In genomic region chr6:15654250-15654649, GRCh38 we compare ENCODE assay signal across 27 cellular contexts.
"Had no signal": no experiment of that assay in that cellular context is flagged by ENCODE, and none has a peak within 500 bp of the region (broad histone marks: within the 10 kb centered on the region; RNA-seq: fewer than 3 reads in every experiment).

No MANE protein-coding gene starts in this region.

- H3K9me3 ChIP-seq: ascending aorta, gastroesophageal sphincter, right atrium auricular region had no signal

- H3K4me1 ChIP-seq: ascending aorta had no signal

- H3K27me3 Mint-ChIP-seq: activated naive CD8-positive, alpha-beta T cell treated with anti-CD3 and anti-CD28 coated beads for 36 hours; brain; effector memory CD8-positive, alpha-beta T cell; naive thymus-derived CD8-positive, alpha-beta T cell; stimulated activated memory B cell treated with anti-CD40 and anti-IgM and Interleukin-4, amounts not matched to agents 10 μg/mL and 1 μg/mL and 100 μg/mL, for 72 hours; stimulated activated naive CD8-positive, alpha-beta T cell treated with anti-CD3 and anti-CD28 coated beads, Interleukin-15, amount 100 ng/mL, for 72 hours; type B pancreatic cell had no signal

- H3K4me1 Mint-ChIP-seq: brain had no signal

- H3K27me3 ChIP-seq: ascending aorta, cardiac muscle cell, gastroesophageal sphincter, hepatocyte, right atrium auricular region had no signal

- DNase-seq: activated CD4-positive, alpha-beta T cell treated with anti-CD3 and anti-CD28 coated beads for 4 hours; activated CD4-positive, alpha-beta T cell treated with anti-CD3 and anti-CD28 coated beads, Interleukin-2, amount 50 U/mL, for 4 hours; activated effector memory CD4-positive, alpha-beta T cell treated with Interleukin-2 at 50 U/mL for 16 hours; activated naive CD4-positive, alpha-beta T cell treated with Interleukin-2 at 50 U/mL for 16 hours; activated naive CD8-positive, alpha-beta T cell treated with anti-CD3 and anti-CD28 coated beads for 36 hours; cortex of kidney; effector memory CD8-positive, alpha-beta T cell; left cardiac atrium; naive thymus-derived CD8-positive, alpha-beta T cell; nucleus accumbens; stimulated activated CD4-positive, alpha-beta T cell treated with anti-CD3 and anti-CD28 coated beads, Interleukin-1b, Interleukin-23, amount 100 ng/mL, for 48 hours; stimulated activated CD4-positive, alpha-beta T cell treated with anti-CD3 and anti-CD28 coated beads, Interleukin-4, amount 100 ng/mL, for 4 hours; stimulated activated CD8-positive, alpha-beta memory T cell treated with anti-CD3 and anti-CD28 coated beads, Interleukin-4, amount 100 ng/mL, for 48 hours; stimulated activated naive CD8-positive, alpha-beta T cell treated with anti-CD3 and anti-CD28 coated beads, Interleukin-15, amount 100 ng/mL, for 72 hours; substantia nigra; T-helper 9 cell had no signal

- H2AFZ ChIP-seq: hepatocyte had no signal

- H3K9me3 Mint-ChIP-seq: activated naive CD8-positive, alpha-beta T cell treated with anti-CD3 and anti-CD28 coated beads for 36 hours; brain; effector memory CD8-positive, alpha-beta T cell; neural crest cell; stimulated activated memory B cell treated with anti-CD40 and anti-IgM and Interleukin-4, amounts not matched to agents 10 μg/mL and 1 μg/mL and 100 μg/mL, for 72 hours; type B pancreatic cell had no signal

- FAIRE-seq: TTC549 had no signal

- H3K4me3 Mint-ChIP-seq: activated naive CD8-positive, alpha-beta T cell treated with anti-CD3 and anti-CD28 coated beads for 36 hours; brain; effector memory CD8-positive, alpha-beta T cell; naive thymus-derived CD8-positive, alpha-beta T cell; neural crest cell; stimulated activated memory B cell treated with anti-CD40 and anti-IgM and Interleukin-4, amounts not matched to agents 10 μg/mL and 1 μg/mL and 100 μg/mL, for 72 hours; stimulated activated naive CD8-positive, alpha-beta T cell treated with anti-CD3 and anti-CD28 coated beads, Interleukin-15, amount 100 ng/mL, for 72 hours; type B pancreatic cell had no signal

- H3K4me2 ChIP-seq: hepatocyte, smooth muscle cell had no signal

- ATAC-seq: effector memory CD8-positive, alpha-beta T cell; gastroesophageal sphincter; left cardiac atrium; naive thymus-derived CD8-positive, alpha-beta T cell; stimulated activated memory B cell treated with anti-CD40 and anti-IgM and Interleukin-4, amounts not matched to agents 10 μg/mL and 1 μg/mL and 100 μg/mL, for 72 hours had no signal

- H3K4me3 ChIP-seq: ascending aorta, cardiac muscle cell, gastroesophageal sphincter, hepatocyte, right atrium auricular region, smooth muscle cell had no signal

- H3K27ac Mint-ChIP-seq: activated naive CD8-positive, alpha-beta T cell treated with anti-CD3 and anti-CD28 coated beads for 36 hours; brain; stimulated activated naive CD8-positive, alpha-beta T cell treated with anti-CD3 and anti-CD28 coated beads, Interleukin-15, amount 100 ng/mL, for 72 hours; type B pancreatic cell had no signal
